10 cellular contexts compared by ENCODE assay signal in the genomic region with DNA sequence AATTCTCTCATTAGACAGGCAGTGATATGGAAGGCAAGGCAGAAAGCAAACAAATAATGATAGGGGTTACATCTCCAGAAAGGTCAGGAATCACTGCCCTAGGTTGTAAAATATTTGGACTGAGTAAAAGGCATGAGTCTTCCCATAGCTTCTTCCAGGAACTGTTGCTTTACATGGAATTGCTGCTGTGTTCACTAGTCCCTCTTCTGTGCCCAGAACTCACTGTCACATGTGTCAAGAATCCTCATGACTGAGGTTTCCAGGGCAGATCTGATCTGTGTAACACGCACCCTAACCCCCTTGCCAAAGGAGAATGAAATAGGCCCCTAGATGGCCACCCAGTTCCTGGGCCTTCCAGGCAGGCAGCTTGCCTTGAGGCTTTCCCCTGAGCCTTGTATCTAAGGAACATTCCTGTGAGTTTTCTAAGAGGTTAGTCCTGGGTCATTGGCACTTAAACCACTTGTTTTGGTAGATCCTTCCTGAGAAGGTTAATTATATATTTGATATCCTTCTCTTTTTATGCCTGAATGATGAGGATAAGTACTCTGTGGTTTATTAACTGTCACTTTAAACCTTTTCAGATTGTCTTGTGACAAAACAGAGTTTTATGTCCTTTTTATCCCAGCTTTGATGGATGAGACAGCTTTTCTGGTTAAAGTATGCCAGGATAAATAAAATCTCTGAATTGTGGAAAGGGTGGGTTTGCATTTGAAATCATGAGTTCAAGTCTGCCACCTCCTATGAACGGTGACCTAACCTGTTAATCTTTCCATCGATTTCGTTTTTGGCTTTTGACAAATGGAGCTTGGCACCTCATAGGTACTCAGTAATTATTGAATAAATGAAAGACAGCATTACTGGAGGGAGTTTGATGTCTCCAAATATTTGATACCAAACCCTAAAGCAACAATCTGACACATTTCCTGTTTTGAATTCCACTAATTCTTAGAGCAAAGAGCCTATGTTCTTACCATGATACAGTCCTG.
DNase-seq lines count a peak whose midpoint lies in the region; ATAC-seq and TF ChIP-seq lines count a peak whose summit lies in the region.
"Had no signal": no experiment of that assay in that cellular context is flagged by ENCODE, and none has a peak within 500 bp of the region (broad histone marks: within the 10 kb centered on the region; RNA-seq: fewer than 3 reads in every experiment).

No MANE protein-coding gene starts in this region.

- no peak overlapping the region for H3K4me3 ChIP-seq in ascending aorta
- H3K4me3 ChIP-seq in aorta (ENCODE audit: low read length in 2 of 2), result no peak overlapping the region
- H3K4me3 ChIP-seq in colonic mucosa, result no peak overlapping the region

- peaks cover 29% of the 10 kb centered on the region for H3K36me3 Mint-ChIP-seq in memory B cell

- H3K27me3 ChIP-seq in ascending aorta (no peaks in the 10 kb centered on the region), aorta (ENCODE audit: control insufficient read depth in 1 of 2, insufficient read depth in 2 of 2, low read length in 1 of 2) (no peaks in the 10 kb centered on the region), colonic mucosa (no peaks in the 10 kb centered on the region)
- H3K27me3 ChIP-seq: neutrophil had no signal

- no peak overlapping the region for H3K4me3 Mint-ChIP-seq in memory B cell

- H3K4me1 ChIP-seq in ascending aorta (peaks cover 49 to 87% of the 10 kb centered on the region in 2 donors), aorta (ENCODE audit: control insufficient read depth in 1 of 2, insufficient read depth in 2 of 2, low read length in 2 of 2) (peaks cover 12 to 25% of the 10 kb centered on the region in 2 donors), colonic mucosa (no peaks in the 10 kb centered on the region)

- intact Hi-C loops in Right ventricle myocardium inferior (cut with DNase I), result loop anchor here (1.0 to 5.0 kb wide), 2 partner anchors 47 to 165 kb away; no protein-coding TSS in a partner anchor
- intact Hi-C loops in cardiac septum (cut with DNase I), result no loop called here
- intact Hi-C loops in ascending aorta (cut with DNase I), result loop anchor here (5.0 kb wide), 1 partner anchor 138 kb away; no protein-coding TSS in a partner anchor
- intact Hi-C loops in aorta (cut with DNase I), result loop anchor here in 1 of 2 donors (10.0 kb wide), 1 partner anchor 140 kb away; no protein-coding TSS in a partner anchor
- intact Hi-C loops in colonic mucosa (cut with DNase I), result no loop called here

- DNase-seq in Right ventricle myocardium inferior (ENCODE audit: missing footprints), result no peak
- DNase-seq in cardiac septum (ENCODE audit: low spot score), result no peak
- peak in 1 of 2 donors; percentile 86 for DNase-seq in ascending aorta (ENCODE audit: low spot score in 2 of 2)
- DNase-seq in memory B cell (ENCODE audit: low spot score in 2 of 2), result no peak
- DNase-seq in aorta, result peak in 1 of 2 donors; percentile 71
- no peak for DNase-seq in colonic mucosa
- DNase-seq in HPDE6-E6E7 (ENCODE audit: extremely low spot score), result no peak

- no peaks in the 10 kb centered on the region for H3K9me3 Mint-ChIP-seq in memory B cell
- H3K9me3 Mint-ChIP-seq: activated T-helper 1 cell treated with anti-CD3 and anti-CD28 coated beads, Interleukin-12 subunit alpha, Interleukin-12 subunit beta, Interleukin-2, Interleukin-4 antibody, amounts not matched to agents 30 ng/mL and 10 ng/mL and 1 ng/mL, durations not matched to agents 14 hours and 24 hours and 36 hours had no signal

- H3K27ac ChIP-seq in ascending aorta, result peak overlapping the region; percentile 89 to 92
- peak overlapping the region; percentile 87 to 89 for H3K27ac ChIP-seq in aorta (ENCODE audit: low read depth in 1 of 2, low read length in 2 of 2)
- H3K27ac ChIP-seq in colonic mucosa, result no peak overlapping the region
- H3K27ac ChIP-seq: neutrophil had no signal

- no peaks in the 10 kb centered on the region for H3K27me3 Mint-ChIP-seq in memory B cell

- peak overlapping the region; percentile 47 for H3K27ac Mint-ChIP-seq in memory B cell

- 5 to 7% methylated on average over 4 of the region's 4 CpGs for WGBS in aorta, 2 donors

- H3K36me3 ChIP-seq in ascending aorta, result no peaks in the 10 kb centered on the region
- no peaks in the 10 kb centered on the region for H3K36me3 ChIP-seq in aorta (ENCODE audit: control insufficient read depth in 1 of 2, insufficient read depth in 2 of 2, low read length in 1 of 2)
- no peaks in the 10 kb centered on the region for H3K36me3 ChIP-seq in colonic mucosa

- H3K9me3 ChIP-seq in ascending aorta (no peaks in the 10 kb centered on the region), aorta (ENCODE audit: control insufficient read depth, low read length) (no peaks in the 10 kb centered on the region), colonic mucosa (no peaks in the 10 kb centered on the region)
- H3K9me3 ChIP-seq: neutrophil had no signal

- peak; percentile 35 for ATAC-seq in Right ventricle myocardium inferior
- no peak for ATAC-seq in memory B cell (ENCODE audit: low read depth)
- ATAC-seq in aorta (ENCODE audit: low FRiP score), result peak; percentile 75
- ATAC-seq in GM21717 (IDR thresholded peaks at IDR 0.05; ENCODE audit: unreplicated experiment), result no peak

- peaks cover 4% of the 10 kb centered on the region for H3K4me1 Mint-ChIP-seq in memory B cell

- H3K9ac ChIP-seq in colonic mucosa (ENCODE audit: low read depth in 2 of 2, low read length in 2 of 2), result no peak overlapping the region

- TF ChIP-seq CTCF in ascending aorta (IDR thresholded peaks at IDR 0.05) (no peak), colonic mucosa (IDR thresholded peaks at IDR 0.05) (no peak)

Comparison
In these comparisons a context has a peak if more than half of its experiments do, and no peak if none do; other contexts are left out.
1. intact Hi-C loops: an anchor here in Right ventricle myocardium inferior (1.0 to 5.0 kb wide) and ascending aorta (5.0 kb wide); none called in cardiac septum and colonic mucosa.
2. ATAC-seq: peak in Right ventricle myocardium inferior (single experiment) and aorta (single experiment); none in memory B cell (single experiment) and GM21717 (single experiment).